In the genomic region with DNA sequence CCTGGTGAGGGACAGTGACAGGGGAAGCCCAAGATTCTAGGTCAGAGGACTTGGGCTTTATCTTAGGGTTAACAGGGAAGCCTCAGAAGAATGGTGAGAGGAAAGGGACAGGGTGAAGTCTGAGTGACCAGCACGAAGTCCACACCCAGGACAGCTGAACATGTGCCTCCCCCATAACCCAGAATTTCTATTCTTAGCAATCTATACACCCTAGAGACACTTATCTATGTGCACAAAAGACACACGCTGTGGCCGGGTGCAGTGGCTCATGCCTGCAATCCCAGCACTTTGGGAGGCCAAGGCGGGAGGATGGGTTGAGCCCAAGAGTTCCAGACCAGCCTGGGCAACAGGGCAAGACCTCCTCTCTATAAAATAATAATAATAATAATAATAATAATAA, we compare ENCODE assay signal across 31 cellular contexts.
"Had no signal": no experiment of that assay in that cellular context is flagged by ENCODE, and none has a peak within 500 bp of the region (broad histone marks: within the 10 kb centered on the region; RNA-seq: fewer than 3 reads in every experiment).

No MANE protein-coding gene starts in this region.

- H3K4me3 ChIP-seq: colonic mucosa, dorsolateral prefrontal cortex, right atrium auricular region, spleen, thoracic aorta, uterus had no signal

- DNase-seq: activated CD4-positive, alpha-beta memory T cell treated with anti-CD3 and anti-CD28 coated beads for 36 hours; activated CD4-positive, alpha-beta T cell treated with anti-CD3 and anti-CD28 coated beads, Interleukin-2, amount 10 ng/mL, durations not matched to agents 24 days and 14 days; activated CD4-positive, CD25-positive, alpha-beta regulatory T cell treated with anti-CD3 and anti-CD28 coated beads, Interleukin-2, amount 50 U/mL, for 72 hours; activated CD8-positive, alpha-beta memory T cell treated with anti-CD3 and anti-CD28 coated beads, Interleukin-2, amount 50 U/mL, for 4 hours; activated effector memory CD4-positive, alpha-beta T cell treated with anti-CD3 and anti-CD28 coated beads, Interleukin-2, amount 50 U/mL, for 16 hours; activated naive CD4-positive, alpha-beta T cell treated with anti-CD3 and anti-CD28 coated beads, Interleukin-2, amount 50 U/mL, for 16 hours; activated T-cell treated with anti-CD3 and anti-CD28 coated beads, Interleukin-2, amount 50 U/mL, for 1 hour; amygdala; colonic mucosa; dorsolateral prefrontal cortex; effector memory CD4-positive, alpha-beta T cell; erythroblast; foreskin fibroblast; head of caudate nucleus; hypothalamus; immature natural killer cell; kidney; naive thymus-derived CD4-positive, alpha-beta T cell; occipital lobe; spleen; stimulated activated naive CD4-positive, alpha-beta T cell; SW 1271; T-helper 9 cell; trophoblast cell; uterus had no signal

- ATAC-seq: naive thymus-derived CD4-positive, alpha-beta T cell had no signal

- H3K27me3 ChIP-seq: colonic mucosa, right atrium auricular region, uterus had no signal

- H3K27ac ChIP-seq: colonic mucosa, right atrium auricular region, spleen, thoracic aorta had no signal

- H3K27ac Mint-ChIP-seq: activated CD4-positive, alpha-beta memory T cell treated with anti-CD3 and anti-CD28 coated beads for 36 hours; activated CD4-positive, alpha-beta T cell treated with anti-CD3 and anti-CD28 coated beads, Interleukin-2, amount 10 ng/mL, durations not matched to agents 24 days and 14 days; activated T-helper 1 cell treated with anti-CD3 and anti-CD28 coated beads, Interleukin-12 subunit alpha, Interleukin-12 subunit beta, Interleukin-2, Interleukin-4 antibody, amounts not matched to agents 30 ng/mL and 10 ng/mL and 1 ng/mL, durations not matched to agents 14 hours and 24 hours and 36 hours; immature natural killer cell; naive thymus-derived CD4-positive, alpha-beta T cell; T-helper 1 cell treated with Interleukin-12 subunit alpha and Interleukin-12 subunit beta and Interleukin-4 antibody, amounts not matched to agents 30 μg/mL and 1 μg/mL, for 36 hours had no signal

- H3K4me1 Mint-ChIP-seq: immature natural killer cell had no signal

- H3K9me3 ChIP-seq: colonic mucosa, thoracic aorta, uterus had no signal

- H3K9me3 Mint-ChIP-seq: activated T-helper 1 cell treated with anti-CD3 and anti-CD28 coated beads, Interleukin-12 subunit alpha, Interleukin-12 subunit beta, Interleukin-2, Interleukin-4 antibody, amounts not matched to agents 30 ng/mL and 10 ng/mL and 1 ng/mL, durations not matched to agents 14 hours and 24 hours and 36 hours; neural crest cell had no signal

- FAIRE-seq: kidney, TTC549 had no signal

- H3K36me3 ChIP-seq: colonic mucosa, right atrium auricular region, spleen, thoracic aorta, uterus had no signal

- H3K4me3 Mint-ChIP-seq: activated CD4-positive, alpha-beta memory T cell treated with anti-CD3 and anti-CD28 coated beads for 36 hours; activated CD4-positive, alpha-beta T cell treated with anti-CD3 and anti-CD28 coated beads, Interleukin-2, amount 10 ng/mL, durations not matched to agents 24 days and 14 days; activated T-helper 1 cell treated with anti-CD3 and anti-CD28 coated beads, Interleukin-12 subunit alpha, Interleukin-12 subunit beta, Interleukin-2, Interleukin-4 antibody, amounts not matched to agents 30 ng/mL and 10 ng/mL and 1 ng/mL, durations not matched to agents 14 hours and 24 hours and 36 hours; immature natural killer cell; naive thymus-derived CD4-positive, alpha-beta T cell; neural crest cell; T-helper 1 cell treated with Interleukin-12 subunit alpha and Interleukin-12 subunit beta and Interleukin-4 antibody, amounts not matched to agents 30 μg/mL and 1 μg/mL, for 36 hours had no signal

- H3K4me1 ChIP-seq: colonic mucosa, spleen had no signal
